Comparison of ENCODE assay signal across 18 cellular contexts in genomic region chr6:21325201-21325856, GRCh38.
A peak's percentile ranks its signal among the peaks of the same experiment; 100 is the strongest.
DNase-seq lines count a peak whose midpoint lies in the region; ATAC-seq and TF ChIP-seq lines count a peak whose summit lies in the region.
"Had no signal": no experiment of that assay in that cellular context is flagged by ENCODE, and none has a peak within 500 bp of the region (broad histone marks: within the 10 kb centered on the region; RNA-seq: fewer than 3 reads in every experiment).

No MANE protein-coding gene starts in this region.

- H3K4me3 Mint-ChIP-seq in stimulated activated effector memory CD8-positive, alpha-beta T cell treated with anti-CD3 and anti-CD28 coated beads, Interleukin-12 subunit alpha, Interleukin-12 subunit beta, amount 100 ng/mL, for 72 hours, result no peak overlapping the region
- H3K4me3 Mint-ChIP-seq in CD4-positive, alpha-beta T cell, result no peak overlapping the region
- H3K4me3 Mint-ChIP-seq: activated CD4-positive, alpha-beta T cell treated with anti-CD3 and anti-CD28 coated beads, Interleukin-2, amount 10 ng/mL, durations not matched to agents 24 days and 14 days; activated naive CD4-positive, alpha-beta T cell treated with anti-CD3 and anti-CD28 coated beads, Interleukin-2, amount 10 ng/mL, durations not matched to agents 7 days and 5 days; endodermal cell; IgD-negative memory B cell had no signal

- peak; percentile 54 for ATAC-seq in stimulated activated effector memory CD8-positive, alpha-beta T cell treated with anti-CD3 and anti-CD28 coated beads, Interleukin-12 subunit alpha, Interleukin-12 subunit beta, amount 100 ng/mL, for 72 hours
- no peak for ATAC-seq in GM18519 (IDR thresholded peaks at IDR 0.05; ENCODE audit: low FRiP score, unreplicated experiment)
- no peak for ATAC-seq in CD4-positive, alpha-beta T cell (ENCODE audit: poor library complexity)

- TF ChIP-seq CTCF in CD4-positive, alpha-beta T cell (IDR thresholded peaks at IDR 0.05), result no peak

- POLR2A ChIA-PET in CD4-positive, alpha-beta T cell (lab: Charles Lee), result no interaction called here

- CTCF ChIA-PET in CD4-positive, alpha-beta T cell (lab: Charles Lee), result no interaction called here

- H3K9me3 ChIP-seq in CD4-positive, alpha-beta T cell (ENCODE audit: control insufficient read depth, low read length), result no peaks in the 10 kb centered on the region

- peak; percentile 39 for DNase-seq in NCI-H2171 treated with DMSO at 0.1 percent for 48 hours (lab: John Stamatoyannopoulos, UW)
- DNase-seq in NCI-H2171 (lab: John Stamatoyannopoulos, UW), result no peak
- DNase-seq in NCI-H2029 (lab: John Stamatoyannopoulos, UW), result peak; percentile 91
- DNase-seq in SHP77 (lab: John Stamatoyannopoulos, UW), result peak; percentile 25 to 41
- DNase-seq in stimulated activated effector memory CD8-positive, alpha-beta T cell treated with anti-CD3 and anti-CD28 coated beads, Interleukin-12 subunit alpha, Interleukin-12 subunit beta, amount 100 ng/mL, for 72 hours (ENCODE audit: low spot score in 2 of 2), result no peak
- no peak for DNase-seq in CD4-positive, alpha-beta T cell
- DNase-seq in head of caudate nucleus, result no peak
- DNase-seq: activated CD4-positive, alpha-beta T cell treated with anti-CD3 and anti-CD28 coated beads, Interleukin-2, amount 10 ng/mL, durations not matched to agents 24 days and 14 days; activated naive CD4-positive, alpha-beta T cell treated with anti-CD3 and anti-CD28 coated beads, Interleukin-2, amount 10 ng/mL, durations not matched to agents 7 days and 5 days; C1 segment of cervical spinal cord; DMS79; endodermal cell; kidney glomerular epithelial cell; midbrain; stimulated activated naive CD4-positive, alpha-beta T cell had no signal

- intact Hi-C loops in CD4-positive, alpha-beta T cell (cut with DNase I, micrococcal nuclease), result no loop called here
- intact Hi-C loops in head of caudate nucleus (cut with DNase I), result no loop called here

- H3K9me3 Mint-ChIP-seq in stimulated activated effector memory CD8-positive, alpha-beta T cell treated with anti-CD3 and anti-CD28 coated beads, Interleukin-12 subunit alpha, Interleukin-12 subunit beta, amount 100 ng/mL, for 72 hours, result no peaks in the 10 kb centered on the region
- no peaks in the 10 kb centered on the region for H3K9me3 Mint-ChIP-seq in CD4-positive, alpha-beta T cell
- H3K9me3 Mint-ChIP-seq: activated CD4-positive, alpha-beta T cell treated with anti-CD3 and anti-CD28 coated beads, Interleukin-2, amount 10 ng/mL, durations not matched to agents 24 days and 14 days; activated naive CD4-positive, alpha-beta T cell treated with anti-CD3 and anti-CD28 coated beads, Interleukin-2, amount 10 ng/mL, durations not matched to agents 7 days and 5 days; endodermal cell; IgD-negative memory B cell had no signal

- no peak overlapping the region for H3K27ac ChIP-seq in CD4-positive, alpha-beta T cell (ENCODE audit: low read depth, low read length)
- H3K27ac ChIP-seq: tibial nerve had no signal

- H3K4me1 Mint-ChIP-seq in stimulated activated effector memory CD8-positive, alpha-beta T cell treated with anti-CD3 and anti-CD28 coated beads, Interleukin-12 subunit alpha, Interleukin-12 subunit beta, amount 100 ng/mL, for 72 hours, result no peaks in the 10 kb centered on the region
- no peaks in the 10 kb centered on the region for H3K4me1 Mint-ChIP-seq in CD4-positive, alpha-beta T cell (ENCODE audit: low read depth)
- H3K4me1 Mint-ChIP-seq: activated CD4-positive, alpha-beta T cell treated with anti-CD3 and anti-CD28 coated beads, Interleukin-2, amount 10 ng/mL, durations not matched to agents 24 days and 14 days; activated naive CD4-positive, alpha-beta T cell treated with anti-CD3 and anti-CD28 coated beads, Interleukin-2, amount 10 ng/mL, durations not matched to agents 7 days and 5 days; IgD-negative memory B cell had no signal

- H3K36me3 Mint-ChIP-seq in stimulated activated effector memory CD8-positive, alpha-beta T cell treated with anti-CD3 and anti-CD28 coated beads, Interleukin-12 subunit alpha, Interleukin-12 subunit beta, amount 100 ng/mL, for 72 hours, result no peaks in the 10 kb centered on the region
- no peaks in the 10 kb centered on the region for H3K36me3 Mint-ChIP-seq in CD4-positive, alpha-beta T cell (ENCODE audit: low read depth)
- H3K36me3 Mint-ChIP-seq: activated naive CD4-positive, alpha-beta T cell treated with anti-CD3 and anti-CD28 coated beads, Interleukin-2, amount 10 ng/mL, durations not matched to agents 7 days and 5 days; IgD-negative memory B cell had no signal

- no peaks in the 10 kb centered on the region for H3K27me3 ChIP-seq in CD4-positive, alpha-beta T cell (ENCODE audit: control insufficient read depth, insufficient read depth, low read length)
- H3K27me3 ChIP-seq: tibial nerve had no signal

- no peaks in the 10 kb centered on the region for H3K27me3 Mint-ChIP-seq in CD4-positive, alpha-beta T cell
- H3K27me3 Mint-ChIP-seq: activated naive CD4-positive, alpha-beta T cell treated with anti-CD3 and anti-CD28 coated beads, Interleukin-2, amount 10 ng/mL, durations not matched to agents 7 days and 5 days; IgD-negative memory B cell had no signal

- no peak overlapping the region for H3K27ac Mint-ChIP-seq in stimulated activated effector memory CD8-positive, alpha-beta T cell treated with anti-CD3 and anti-CD28 coated beads, Interleukin-12 subunit alpha, Interleukin-12 subunit beta, amount 100 ng/mL, for 72 hours
- H3K27ac Mint-ChIP-seq in CD4-positive, alpha-beta T cell, result no peak overlapping the region
- H3K27ac Mint-ChIP-seq: activated CD4-positive, alpha-beta T cell treated with anti-CD3 and anti-CD28 coated beads, Interleukin-2, amount 10 ng/mL, durations not matched to agents 24 days and 14 days; activated naive CD4-positive, alpha-beta T cell treated with anti-CD3 and anti-CD28 coated beads, Interleukin-2, amount 10 ng/mL, durations not matched to agents 7 days and 5 days; endodermal cell; IgD-negative memory B cell had no signal

Comparison
In these comparisons a context has a peak if more than half of its experiments do, and no peak if none do; other contexts are left out.
1. DNase-seq: peak in NCI-H2171 treated with DMSO at 0.1 percent for 48 hours (single experiment), NCI-H2029 (single experiment) and SHP77 (2 of 2); none in NCI-H2171 (single experiment), stimulated activated effector memory CD8-positive, alpha-beta T cell treated with anti-CD3 and anti-CD28 coated beads, Interleukin-12 subunit alpha, Interleukin-12 subunit beta, amount 100 ng/mL, for 72 hours (0 of 2), CD4-positive, alpha-beta T cell (0 of 10) and head of caudate nucleus (0 of 42).